Comparison of ENCODE assay signal across 1 cellular context in genomic region chr4:56209767-56210166, GRCh38.
TF ChIP-seq lines count a peak whose summit lies in the region.

No MANE protein-coding gene starts in this region.

TF ChIP-seq in GM23338, 12 proteins besides CTCF, POLR2A, EP300 and RAD21 (continued from another document):
- no peak for TF ChIP-seq REST (IDR thresholded peaks at IDR 0.05; ENCODE audit: unreplicated experiment)
- TF ChIP-seq STAT1 (IDR thresholded peaks at IDR 0.05; ENCODE audit: unreplicated experiment) = no peak
- no peak for TF ChIP-seq POLR2AphosphoS5 (IDR thresholded peaks at IDR 0.05; ENCODE audit: low read depth)
- no peak for TF ChIP-seq ZNF331 (CRISPR knock-in tag; IDR thresholded peaks at IDR 0.05; ENCODE audit: low read depth)
- no peak for TF ChIP-seq ZNF114 (CRISPR knock-in tag; IDR thresholded peaks at IDR 0.05)
- TF ChIP-seq EZH2 (IDR thresholded peaks at IDR 0.05; ENCODE audit: low read depth, unreplicated experiment) = no peak
- TF ChIP-seq CREB1 (CRISPR knock-in tag; IDR thresholded peaks at IDR 0.05; ENCODE audit: low read depth) = no peak
